In genomic region chr2:37669500-37669899, GRCh38 we compare ENCODE assay signal across 10 cellular contexts. TPM values are rescaled to one million over a fixed set of nuclear protein-coding genes. Genes with fewer than 3 reads are reported as not detected.
DNase-seq lines count a peak whose midpoint lies in the region; ATAC-seq and TF ChIP-seq lines count a peak whose summit lies in the region.
"Had no signal": no experiment of that assay in that cellular context is flagged by ENCODE, and none has a peak within 500 bp of the region (broad histone marks: within the 10 kb centered on the region; RNA-seq: fewer than 3 reads in every experiment).

No MANE protein-coding gene starts in this region.

- no peak for DNase-seq in T-helper 1 cell
- no peak for DNase-seq in activated B cell treated with CpG ODN at 0.5 μM for 24 hours
- no peak for DNase-seq in stimulated activated naive CD8-positive, alpha-beta T cell treated with anti-CD3 and anti-CD28 coated beads, Interleukin-15, amount 100 ng/mL, for 72 hours
- DNase-seq in NCI-H1417 treated with DMSO at 0.1 percent for 48 hours (lab: John Stamatoyannopoulos, UW), result no peak
- no peak for DNase-seq in NCI-H187 treated with DMSO at 0.1 percent for 48 hours (lab: John Stamatoyannopoulos, UW)
- no peak for DNase-seq in SIG-M5 treated with dmso at 0.1 percent for 504 hours (lab: John Stamatoyannopoulos, UW; ENCODE audit: unreplicated experiment)
- DNase-seq: anterior cingulate cortex, NCI-H510A had no signal

- ATAC-seq in activated B cell treated with CpG ODN at 0.5 μM for 24 hours (ENCODE audit: low read depth), result no peak
- no peak for ATAC-seq in stimulated activated naive CD8-positive, alpha-beta T cell treated with anti-CD3 and anti-CD28 coated beads, Interleukin-15, amount 100 ng/mL, for 72 hours

- no peaks in the 10 kb centered on the region for H3K9me3 Mint-ChIP-seq in T-helper 1 cell treated with Interleukin-12 subunit alpha and Interleukin-12 subunit beta and Interleukin-4 antibody, amounts not matched to agents 30 μg/mL and 1 μg/mL, for 36 hours
- H3K9me3 Mint-ChIP-seq in activated B cell treated with CpG ODN at 0.5 μM for 24 hours, result no peaks in the 10 kb centered on the region
- H3K9me3 Mint-ChIP-seq in stimulated activated naive CD8-positive, alpha-beta T cell treated with anti-CD3 and anti-CD28 coated beads, Interleukin-15, amount 100 ng/mL, for 72 hours, result no peaks in the 10 kb centered on the region

- intact Hi-C loops in activated B cell treated with CpG ODN at 0.5 μM for 24 hours (cut with micrococcal nuclease), result no loop called here

- H3K36me3 Mint-ChIP-seq in T-helper 1 cell treated with Interleukin-12 subunit alpha and Interleukin-12 subunit beta and Interleukin-4 antibody, amounts not matched to agents 30 μg/mL and 1 μg/mL, for 36 hours (ENCODE audit: low read depth), result peaks cover 6% of the 10 kb centered on the region
- H3K36me3 Mint-ChIP-seq in activated B cell treated with CpG ODN at 0.5 μM for 24 hours (ENCODE audit: low read depth), result peaks cover 18% of the 10 kb centered on the region

- POLR2A ChIA-PET in activated B cell treated with CpG ODN at 0.5 μM for 24 hours (lab: Charles Lee), result interaction anchor here (1.6 to 7.3 kb wide), 3 partner anchors 14 to 45 kb away, joined by 5 to 106 read pairs (median 32); no protein-coding TSS in a partner anchor

- no peak overlapping the region for H3K27ac Mint-ChIP-seq in T-helper 1 cell treated with Interleukin-12 subunit alpha and Interleukin-12 subunit beta and Interleukin-4 antibody, amounts not matched to agents 30 μg/mL and 1 μg/mL, for 36 hours
- H3K27ac Mint-ChIP-seq in activated B cell treated with CpG ODN at 0.5 μM for 24 hours, result peak overlapping the region; percentile 86
- peak overlapping the region in 1 of 2 donors; percentile 93 for H3K27ac Mint-ChIP-seq in stimulated activated naive CD8-positive, alpha-beta T cell treated with anti-CD3 and anti-CD28 coated beads, Interleukin-15, amount 100 ng/mL, for 72 hours

- H3K4me3 ChIP-seq in iPS-11a (ENCODE audit: low read depth, low read length), result peak overlapping the region; percentile 75

- no peak for TF ChIP-seq CTCF in activated B cell treated with CpG ODN at 0.5 μM for 24 hours (IDR thresholded peaks at IDR 0.05)

- peak overlapping the region; percentile 94 for H3K4me3 Mint-ChIP-seq in T-helper 1 cell treated with Interleukin-12 subunit alpha and Interleukin-12 subunit beta and Interleukin-4 antibody, amounts not matched to agents 30 μg/mL and 1 μg/mL, for 36 hours
- H3K4me3 Mint-ChIP-seq in activated B cell treated with CpG ODN at 0.5 μM for 24 hours, result peak overlapping the region; percentile 96
- peak overlapping the region; percentile 90 to 96 for H3K4me3 Mint-ChIP-seq in stimulated activated naive CD8-positive, alpha-beta T cell treated with anti-CD3 and anti-CD28 coated beads, Interleukin-15, amount 100 ng/mL, for 72 hours

- peaks cover 27% of the 10 kb centered on the region for H3K4me1 Mint-ChIP-seq in T-helper 1 cell treated with Interleukin-12 subunit alpha and Interleukin-12 subunit beta and Interleukin-4 antibody, amounts not matched to agents 30 μg/mL and 1 μg/mL, for 36 hours (ENCODE audit: low read depth)
- H3K4me1 Mint-ChIP-seq in activated B cell treated with CpG ODN at 0.5 μM for 24 hours, result peaks cover 66% of the 10 kb centered on the region
- H3K4me1 Mint-ChIP-seq in stimulated activated naive CD8-positive, alpha-beta T cell treated with anti-CD3 and anti-CD28 coated beads, Interleukin-15, amount 100 ng/mL, for 72 hours, result peaks cover 66% of the 10 kb centered on the region

- H3K27me3 Mint-ChIP-seq in T-helper 1 cell treated with Interleukin-12 subunit alpha and Interleukin-12 subunit beta and Interleukin-4 antibody, amounts not matched to agents 30 μg/mL and 1 μg/mL, for 36 hours (ENCODE audit: low read depth), result peaks cover 7% of the 10 kb centered on the region
- no peaks in the 10 kb centered on the region for H3K27me3 Mint-ChIP-seq in activated B cell treated with CpG ODN at 0.5 μM for 24 hours
- no peaks in the 10 kb centered on the region for H3K27me3 Mint-ChIP-seq in stimulated activated naive CD8-positive, alpha-beta T cell treated with anti-CD3 and anti-CD28 coated beads, Interleukin-15, amount 100 ng/mL, for 72 hours

- CTCF ChIA-PET in activated B cell treated with CpG ODN at 0.5 μM for 24 hours (lab: Charles Lee), result interaction anchor here (0.6 kb wide), 1 partner anchor 12 kb away, joined by 3 read pairs; no protein-coding TSS in a partner anchor

RNA-seq across cellular contexts. Expression of gene CDC42EP3, which starts 1.9 kb away (rescaled TPM):
- total RNA-seq in activated B cell treated with CpG ODN at 0.5 μM for 24 hours, result 33.2 and 33.3 TPM in 2 replicates
